22 cellular contexts compared by ENCODE assay signal in genomic region chr14:43901950-43902349, GRCh38.
DNase-seq lines count a peak whose midpoint lies in the region; ATAC-seq, FAIRE-seq and TF ChIP-seq lines count a peak whose summit lies in the region.
"Had no signal": no experiment of that assay in that cellular context is flagged by ENCODE, and none has a peak within 500 bp of the region (broad histone marks: within the 10 kb centered on the region; RNA-seq: fewer than 3 reads in every experiment).

No MANE protein-coding gene starts in this region.

- H3K27ac ChIP-seq in GM23338 (ENCODE audit: low read depth) (no peak overlapping the region), small intestine (ENCODE audit: low read depth in 1 of 2, low read length in 1 of 2) (no peak overlapping the region), SK-N-SH (ENCODE audit: low read depth in 2 of 2, low read length in 1 of 2) (no peak overlapping the region)
- H3K27ac ChIP-seq: BLaER1 had no signal

- H3F3A ChIP-seq in GM23338 (replicated peaks; ENCODE audit: low read depth) (no peaks in the 10 kb centered on the region), SK-N-SH (replicated peaks; ENCODE audit: insufficient read depth) (no peaks in the 10 kb centered on the region)

- peak overlapping the region; percentile 72; the same call in 1 of the 2 replicates for H3K27ac Mint-ChIP-seq in GM23338
- H3K27ac Mint-ChIP-seq: CD4-positive, alpha-beta T cell; T-cell had no signal

- DNase-seq in GM23338 (ENCODE audit: low spot score) (no peak), NCI-H69 (lab: John Stamatoyannopoulos, UW) (peak; percentile 57), foreskin melanocyte (peak; percentile 87), small intestine (peak; percentile 42), SK-N-SH (no peak), GM10266 (ENCODE audit: extremely low spot score) (no peak)
- no peak for DNase-seq in central memory CD4-positive, alpha-beta T cell
- DNase-seq: Caco-2; CD4-positive, alpha-beta T cell; DMS 273 treated with DMSO at 0.1 percent for 48 hours; GDM1; Kasumi-1; MG63; NCI-H1048; NCI-H1417 treated with DMSO at 0.1 percent for 48 hours; NCI-H187; NCI-H446; NCI-H526; Right ventricle myocardium superior; T-cell had no signal

- no peaks in the 10 kb centered on the region for H3K27me3 ChIP-seq in GM23338 (ENCODE audit: insufficient read depth)
- H3K27me3 ChIP-seq in small intestine (ENCODE audit: control insufficient read depth in 2 of 2, insufficient read depth in 2 of 2, low read length in 2 of 2): no peaks in the 10 kb centered on the region
- H3K27me3 ChIP-seq in SK-N-SH (ENCODE audit: insufficient read depth): no peaks in the 10 kb centered on the region
- H3K27me3 ChIP-seq: BLaER1, MG63 had no signal

- H3K36me3 ChIP-seq in GM23338 (ENCODE audit: insufficient read depth) (no peaks in the 10 kb centered on the region), small intestine (ENCODE audit: control insufficient read depth in 2 of 2, insufficient read depth in 2 of 2, low read length in 2 of 2) (no peaks in the 10 kb centered on the region), SK-N-SH (replicated peaks in 1 of 2; ENCODE audit: control insufficient read depth in 1 of 2, insufficient read depth in 2 of 2, low read length in 1 of 2) (no peaks in the 10 kb centered on the region)
- H3K36me3 ChIP-seq: BLaER1, MG63 had no signal

- peaks cover 8% of the 10 kb centered on the region for H3K4me1 Mint-ChIP-seq in GM23338
- H3K4me1 Mint-ChIP-seq: T-cell had no signal

- H3K4me1 ChIP-seq in GM23338 (ENCODE audit: insufficient read depth) (peaks cover 17% of the 10 kb centered on the region), small intestine (ENCODE audit: control insufficient read depth in 2 of 2, insufficient read depth in 1 of 2, low read depth in 1 of 2, low read length in 1 of 2) (no peaks in the 10 kb centered on the region), SK-N-SH (ENCODE audit: control insufficient read depth in 1 of 2, insufficient read depth in 2 of 2, low read depth in 1 of 2, low read length in 1 of 2) (no peaks in the 10 kb centered on the region)
- H3K4me1 ChIP-seq: BLaER1, Caco-2 had no signal

- peaks cover 7% of the 10 kb centered on the region; the same call in 2 of the 3 replicates for H3K9me3 Mint-ChIP-seq in GM23338

- ATAC-seq in GM23338: no peak
- ATAC-seq: T-cell had no signal

- TF ChIP-seq EP300 in SK-N-SH (IDR thresholded peaks at IDR 0.05; ENCODE audit: borderline replicate concordance in 1 of 2, low read depth in 1 of 2, low read length in 1 of 2): no peak

- no peaks in the 10 kb centered on the region for H3K27me3 Mint-ChIP-seq in GM23338 (ENCODE audit: insufficient read depth, low read depth, poor library complexity)
- H3K27me3 Mint-ChIP-seq: CD4-positive, alpha-beta T cell; T-cell had no signal

- H3K4me3 Mint-ChIP-seq in GM23338: no peak overlapping the region
- H3K4me3 Mint-ChIP-seq: CD4-positive, alpha-beta T cell; T-cell had no signal

- no peaks in the 10 kb centered on the region for H3K36me3 Mint-ChIP-seq in GM23338 (ENCODE audit: low read depth)
- H3K36me3 Mint-ChIP-seq: T-cell had no signal

- H4K20me1 ChIP-seq in GM23338 (replicated peaks; ENCODE audit: insufficient read depth) (no peaks in the 10 kb centered on the region), SK-N-SH (ENCODE audit: insufficient read depth) (no peaks in the 10 kb centered on the region)
- H4K20me1 ChIP-seq: BLaER1 had no signal

- H2AFZ ChIP-seq in GM23338 (no peak overlapping the region), SK-N-SH (ENCODE audit: low read depth) (no peak overlapping the region)

- POLR2A ChIA-PET in SK-N-SH (lab: Yijun Ruan, JAX): no interaction called here

- 7 to 37% (median 31%) methylated on average over 3 of the region's 3 CpGs for WGBS in small intestine, 3 donors
- WGBS in SK-N-SH (ENCODE audit: low lambda C conversion rate): 0% methylated on average over 3 of the region's 3 CpGs

- H3K4me2 ChIP-seq in GM23338: no peak overlapping the region
- no peak overlapping the region for H3K4me2 ChIP-seq in SK-N-SH
- H3K4me2 ChIP-seq: BLaER1 had no signal

- no peak overlapping the region for H3K9ac ChIP-seq in SK-N-SH
- H3K9ac ChIP-seq: BLaER1 had no signal

- TF ChIP-seq RAD21 in SK-N-SH (IDR thresholded peaks at IDR 0.05; ENCODE audit: low read length): no peak

- H3K79me2 ChIP-seq in GM23338 (replicated peaks; ENCODE audit: insufficient read depth) (no peaks in the 10 kb centered on the region), SK-N-SH (ENCODE audit: insufficient read depth) (no peaks in the 10 kb centered on the region)

- CTCF ChIA-PET in SK-N-SH (lab: Yijun Ruan, JAX): no interaction called here

- FAIRE-seq in small intestine (lab: Jason Lieb, UNC): no peak
- FAIRE-seq: H54 had no signal

- H3K9me2 ChIP-seq in GM23338 (ENCODE audit: insufficient read depth) (no peaks in the 10 kb centered on the region), SK-N-SH (no peaks in the 10 kb centered on the region)

- H3K9me3 ChIP-seq in small intestine (ENCODE audit: control insufficient read depth, low read depth) (no peaks in the 10 kb centered on the region), SK-N-SH (no peaks in the 10 kb centered on the region)
- H3K9me3 ChIP-seq: BLaER1, Caco-2, MG63 had no signal

- TF ChIP-seq CTCF in GM23338 (conservative IDR thresholded peaks at IDR 0.05; ENCODE audit: low read depth in 2 of 2) (no peak), SK-N-SH (IDR thresholded peaks at IDR 0.05) (no peak), GM10266 (IDR thresholded peaks at IDR 0.05; ENCODE audit: control insufficient read depth, insufficient read depth, low read depth, missing control alignments) (no peak)

- H3K4me3 ChIP-seq in GM23338 (no peak overlapping the region), small intestine (ENCODE audit: low read depth in 1 of 2, low read length in 2 of 2) (no peak overlapping the region), SK-N-SH (ENCODE audit: low read depth in 2 of 2, low read length in 1 of 2) (no peak overlapping the region)
- H3K4me3 ChIP-seq: BLaER1, MG63 had no signal

TF ChIP-seq in GM23338, 12 proteins besides CTCF, POLR2A, EP300 and RAD21 (continues in another document):
- TF ChIP-seq ZNF331 (CRISPR knock-in tag; IDR thresholded peaks at IDR 0.05; ENCODE audit: low read depth) (no peak), JUNB (IDR thresholded peaks at IDR 0.05; ENCODE audit: unreplicated experiment) (no peak), EZH2phosphoT487 (IDR thresholded peaks at IDR 0.05; ENCODE audit: unreplicated experiment) (no peak), STAT1 (IDR thresholded peaks at IDR 0.05; ENCODE audit: unreplicated experiment) (no peak), POLR2AphosphoS5 (IDR thresholded peaks at IDR 0.05; ENCODE audit: low read depth) (no peak), ZNF114 (CRISPR knock-in tag; IDR thresholded peaks at IDR 0.05) (no peak), EZH2 (IDR thresholded peaks at IDR 0.05; ENCODE audit: low read depth, unreplicated experiment) (no peak), NANOG (IDR thresholded peaks at IDR 0.05; ENCODE audit: borderline replicate concordance) (no peak)

TF ChIP-seq in SK-N-SH, 30 proteins besides CTCF, POLR2A, EP300 and RAD21:
- TF ChIP-seq NRF1 (IDR thresholded peaks at IDR 0.05; ENCODE audit: low read depth, low read length) (no peak), REST (IDR thresholded peaks at IDR 0.05; ENCODE audit: low read depth, low read length) (no peak), FOXM1 (IDR thresholded peaks at IDR 0.05; ENCODE audit: low read depth) (no peak), JUND (IDR thresholded peaks at IDR 0.05) (no peak), TCF12 (IDR thresholded peaks at IDR 0.05) (no peak), EZH2phosphoT487 (IDR thresholded peaks at IDR 0.05; ENCODE audit: borderline replicate concordance, low read depth) (no peak), TEAD4 (IDR thresholded peaks at IDR 0.05; ENCODE audit: borderline replicate concordance, insufficient read depth) (no peak)
- TF ChIP-seq, protein P1, sequence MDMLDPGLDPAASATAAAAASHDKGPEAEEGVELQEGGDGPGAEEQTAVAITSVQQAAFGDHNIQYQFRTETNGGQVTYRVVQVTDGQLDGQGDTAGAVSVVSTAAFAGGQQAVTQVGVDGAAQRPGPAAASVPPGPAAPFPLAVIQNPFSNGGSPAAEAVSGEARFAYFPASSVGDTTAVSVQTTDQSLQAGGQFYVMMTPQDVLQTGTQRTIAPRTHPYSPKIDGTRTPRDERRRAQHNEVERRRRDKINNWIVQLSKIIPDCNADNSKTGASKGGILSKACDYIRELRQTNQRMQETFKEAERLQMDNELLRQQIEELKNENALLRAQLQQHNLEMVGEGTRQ (IDR thresholded peaks at IDR 0.05; ENCODE audit: borderline replicate concordance, low read depth, low read length): no peak
- TF ChIP-seq, protein P2, sequence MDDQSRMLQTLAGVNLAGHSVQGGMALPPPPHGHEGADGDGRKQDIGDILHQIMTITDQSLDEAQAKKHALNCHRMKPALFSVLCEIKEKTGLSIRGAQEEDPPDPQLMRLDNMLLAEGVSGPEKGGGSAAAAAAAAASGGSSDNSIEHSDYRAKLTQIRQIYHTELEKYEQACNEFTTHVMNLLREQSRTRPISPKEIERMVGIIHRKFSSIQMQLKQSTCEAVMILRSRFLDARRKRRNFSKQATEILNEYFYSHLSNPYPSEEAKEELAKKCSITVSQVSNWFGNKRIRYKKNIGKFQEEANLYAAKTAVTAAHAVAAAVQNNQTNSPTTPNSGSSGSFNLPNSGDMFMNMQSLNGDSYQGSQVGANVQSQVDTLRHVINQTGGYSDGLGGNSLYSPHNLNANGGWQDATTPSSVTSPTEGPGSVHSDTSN (IDR thresholded peaks at IDR 0.05): no peak
TF ChIP-seq in SK-N-SH: peak in this region for 0.

Comparison
In these comparisons a context has a peak if more than half of its experiments do, and no peak if none do; other contexts are left out.
1. DNase-seq: peak in NCI-H69 (single experiment), foreskin melanocyte (single experiment) and small intestine (single experiment); none in GM23338 (single experiment), SK-N-SH (single experiment), GM10266 (single experiment) and central memory CD4-positive, alpha-beta T cell (single experiment).